In the genomic region with DNA sequence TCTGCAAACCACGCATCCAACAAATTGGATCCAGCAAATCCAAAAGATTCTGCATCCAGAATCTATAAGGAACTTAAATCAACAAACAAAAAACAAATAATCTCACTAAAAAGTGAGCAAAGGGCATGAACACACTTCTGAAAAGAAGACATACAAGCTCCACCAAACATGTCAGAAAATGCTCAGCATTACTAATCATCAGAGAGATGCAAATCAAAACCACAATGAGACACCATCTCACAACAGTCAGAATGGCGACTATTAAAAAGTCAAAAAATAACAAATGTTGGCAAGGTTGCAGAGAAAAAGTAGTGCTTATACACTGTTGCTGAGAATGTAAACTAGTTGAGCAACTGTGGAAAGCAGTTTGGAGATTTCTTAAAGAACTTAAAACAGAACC, we compare ENCODE assay signal across 22 cellular contexts.
"Had no signal": no experiment of that assay in that cellular context is flagged by ENCODE, and none has a peak within 500 bp of the region (broad histone marks: within the 10 kb centered on the region; RNA-seq: fewer than 3 reads in every experiment).

No MANE protein-coding gene starts in this region.

- H3K4me1 ChIP-seq: sigmoid colon had no signal

- FAIRE-seq: endometrium, small intestine had no signal

- H3K36me3 ChIP-seq: esophagus muscularis mucosa, neutrophil, right atrium auricular region, sigmoid colon, stomach, thoracic aorta, transverse colon had no signal

- H3K9me3 ChIP-seq: esophagus muscularis mucosa, neutrophil, right atrium auricular region, sigmoid colon, stomach, thoracic aorta, transverse colon had no signal

- H3K4me3 ChIP-seq: esophagus muscularis mucosa, hepatocyte, lung, right atrium auricular region, sigmoid colon, stomach, thoracic aorta, transverse colon had no signal

- DNase-seq: effector memory CD4-positive, alpha-beta T cell; foreskin melanocyte; head of caudate nucleus; left colon; left ventricle myocardium superior; mesendoderm; naive thymus-derived CD8-positive, alpha-beta T cell; posterior cingulate gyrus; sigmoid colon; small intestine; stimulated activated CD4-positive, alpha-beta T cell treated with anti-CD3 and anti-CD28 coated beads, Interleukin-12 subunit alpha, Interleukin-12 subunit beta, amount 100 ng/mL, for 4 hours; stimulated activated naive CD4-positive, alpha-beta T cell; stomach; substantia nigra; transverse colon had no signal

- ATAC-seq: left colon; left ventricle myocardium superior; naive thymus-derived CD8-positive, alpha-beta T cell had no signal
